In genomic region chr1:25099343-25099951, GRCh38 we compare ENCODE assay signal across 10 cellular contexts.
DNase-seq lines count a peak whose midpoint lies in the region; ATAC-seq, FAIRE-seq and TF ChIP-seq lines count a peak whose summit lies in the region.
"Had no signal": no experiment of that assay in that cellular context is flagged by ENCODE, and none has a peak within 500 bp of the region (broad histone marks: within the 10 kb centered on the region; RNA-seq: fewer than 3 reads in every experiment).

No MANE protein-coding gene starts in this region.

- no peaks in the 10 kb centered on the region for H3K27me3 ChIP-seq in PC-3 (ENCODE audit: low read length)
- no peaks in the 10 kb centered on the region for H3K27me3 ChIP-seq in right atrium auricular region
- H3K27me3 ChIP-seq in uterus: no peaks in the 10 kb centered on the region
- H3K27me3 ChIP-seq: pancreas had no signal

- H3F3A ChIP-seq in PC-3 (ENCODE audit: low read length, unreplicated experiment): no peaks in the 10 kb centered on the region

- intact Hi-C loops in PC-3 (cut with micrococcal nuclease) (no loop called here), kidney (cut with DNase I) (no loop called here), uterus (cut with DNase I; ENCODE audit: low total_unique reads) (no loop called here)

- peaks cover 13% of the 10 kb centered on the region for H3K36me3 Mint-ChIP-seq in effector memory CD8-positive, alpha-beta T cell (ENCODE audit: insufficient read depth)

- no peak for TF ChIP-seq POLR2A in uterus (IDR thresholded peaks at IDR 0.05)

- peaks cover 67 to 81% of the 10 kb centered on the region in 2 donors for H3K4me1 Mint-ChIP-seq in effector memory CD8-positive, alpha-beta T cell (ENCODE audit: low read depth in 2 of 2)

- peaks cover 0 to 3% of the 10 kb centered on the region in 2 donors for H3K27me3 Mint-ChIP-seq in effector memory CD8-positive, alpha-beta T cell

- DNase-seq in Ammon's horn (ENCODE audit: low spot score) (peak; percentile 82), PC-3 (no peak), kidney glomerular epithelial cell (lab: John Stamatoyannopoulos, UW) (no peak), right atrium auricular region (ENCODE audit: low spot score) (no peak), kidney (no peak), uterus (no peak)
- peak; percentile 57 to 73 (median 60) for DNase-seq in effector memory CD8-positive, alpha-beta T cell

- no peak overlapping the region for H3K27ac ChIP-seq in PC-3 (ENCODE audit: low read length)
- H3K27ac ChIP-seq in right atrium auricular region: no peak overlapping the region
- no peak overlapping the region for H3K27ac ChIP-seq in kidney (ENCODE audit: low read depth in 2 of 2, low read length in 2 of 2)
- H3K27ac ChIP-seq in uterus: no peak overlapping the region
- H3K27ac ChIP-seq: pancreas had no signal

- H3K9me3 Mint-ChIP-seq in effector memory CD8-positive, alpha-beta T cell: peaks cover 0 to 2% of the 10 kb centered on the region in 2 donors

- no peak overlapping the region for H3K9ac ChIP-seq in PC-3 (ENCODE audit: low read length)
- H3K9ac ChIP-seq in kidney (ENCODE audit: low read length in 2 of 2): no peak overlapping the region

- peak overlapping the region; percentile 17; the same call in 1 of the 2 replicates for H3K4me2 ChIP-seq in PC-3 (ENCODE audit: low read length)

- H3K4me1 ChIP-seq in PC-3 (ENCODE audit: insufficient read depth, low read length) (peaks cover 8% of the 10 kb centered on the region), right atrium auricular region (peaks cover 0 to 8% of the 10 kb centered on the region in 2 donors), kidney (ENCODE audit: control insufficient read depth in 1 of 2, insufficient read depth in 1 of 2, low read depth in 1 of 2, low read length in 2 of 2) (no peaks in the 10 kb centered on the region), uterus (no peaks in the 10 kb centered on the region)
- H3K4me1 ChIP-seq: pancreas had no signal

- no peaks in the 10 kb centered on the region for H3K79me2 ChIP-seq in PC-3 (ENCODE audit: low read length)

- no TSS peak for BruUV-seq in PC-3 (replicated peaks; lab: Mats Ljungman, UMichigan)

- H3K27ac Mint-ChIP-seq in effector memory CD8-positive, alpha-beta T cell: peak overlapping the region; percentile 83 to 95

- no peaks in the 10 kb centered on the region for H3K9me2 ChIP-seq in PC-3 (replicated peaks; ENCODE audit: low read length)

- POLR2A ChIA-PET in PC-3 (lab: Charles Lee; ENCODE audit: unreplicated experiment): no interaction called here

- no peak for FAIRE-seq in kidney (lab: Jason Lieb, UNC)
- FAIRE-seq: G401.6, pancreas had no signal

- no peak overlapping the region for H2AFZ ChIP-seq in PC-3 (ENCODE audit: low read length)

- H4K20me1 ChIP-seq in PC-3 (ENCODE audit: low read length): no peaks in the 10 kb centered on the region

- CTCF ChIA-PET in PC-3 (lab: Charles Lee): no interaction called here

- peak overlapping the region; percentile 79 to 89 for H3K4me3 Mint-ChIP-seq in effector memory CD8-positive, alpha-beta T cell

- no peaks in the 10 kb centered on the region for H3K36me3 ChIP-seq in PC-3 (ENCODE audit: low read depth, low read length)
- H3K36me3 ChIP-seq in right atrium auricular region: no peaks in the 10 kb centered on the region
- H3K36me3 ChIP-seq in kidney (ENCODE audit: control insufficient read depth in 1 of 2, insufficient read depth in 2 of 2, low read length in 2 of 2): no peaks in the 10 kb centered on the region
- H3K36me3 ChIP-seq in uterus: no peaks in the 10 kb centered on the region
- H3K36me3 ChIP-seq: pancreas had no signal

- TF ChIP-seq CTCF in PC-3 (conservative IDR thresholded peaks at IDR 0.05; ENCODE audit: low read depth, low read length) (no peak), right atrium auricular region (IDR thresholded peaks at IDR 0.05) (no peak), kidney (IDR thresholded peaks at IDR 0.05; ENCODE audit: borderline replicate concordance, extremely low read depth, insufficient read depth) (no peak), uterus (IDR thresholded peaks at IDR 0.05) (no peak)

- peak; percentile 35 for ATAC-seq in HG02678 (IDR thresholded peaks at IDR 0.05; ENCODE audit: unreplicated experiment)
- no peak for ATAC-seq in PC-3
- ATAC-seq in effector memory CD8-positive, alpha-beta T cell (replicated peaks): peak; percentile 62

- H3K4me3 ChIP-seq in PC-3 (ENCODE audit: low read length): no peak overlapping the region
- H3K4me3 ChIP-seq in right atrium auricular region: no peak overlapping the region
- H3K4me3 ChIP-seq in kidney (ENCODE audit: low read length in 2 of 2): no peak overlapping the region
- no peak overlapping the region for H3K4me3 ChIP-seq in uterus
- H3K4me3 ChIP-seq: pancreas had no signal

- H3K9me3 ChIP-seq in PC-3 (ENCODE audit: low read length) (no peaks in the 10 kb centered on the region), right atrium auricular region (no peaks in the 10 kb centered on the region), kidney (ENCODE audit: control insufficient read depth in 1 of 2, low read length in 2 of 2) (no peaks in the 10 kb centered on the region), uterus (no peaks in the 10 kb centered on the region)
- H3K9me3 ChIP-seq: pancreas had no signal

Comparison
In these comparisons a context has a peak if more than half of its experiments do, and no peak if none do; other contexts are left out.
1. DNase-seq: peak in Ammon's horn (single experiment) and effector memory CD8-positive, alpha-beta T cell (3 of 3); none in PC-3 (single experiment), kidney glomerular epithelial cell (single experiment), right atrium auricular region (single experiment), kidney (single experiment) and uterus (0 of 2).